Comparison of ENCODE assay signal across 8 cellular contexts in genomic region chr19:48203794-48204628, GRCh38. TPM values are rescaled to one million over a fixed set of nuclear protein-coding genes. Genes with fewer than 3 reads are reported as not detected.
DNase-seq lines count a peak whose midpoint lies in the region; ATAC-seq lines count a peak whose summit lies in the region.

No MANE protein-coding gene starts in this region.

- H3K4me1 ChIP-seq in mucosa of stomach (ENCODE audit: control insufficient read depth, insufficient read depth, low read length) = peaks cover 6% of the 10 kb centered on the region

- H3K4me3 ChIP-seq in Jurkat, Clone E6-1 (ENCODE audit: low read length) = peak overlapping the region; percentile 86
- H3K4me3 ChIP-seq in mucosa of stomach (ENCODE audit: low read length) = peak overlapping the region; percentile 98

- DNase-seq in DMS153 (lab: John Stamatoyannopoulos, UW) (peak; percentile 99), OCI-M2 (lab: John Stamatoyannopoulos, UW; ENCODE audit: unreplicated experiment) (peak; percentile 83)
- DNase-seq in Jurkat, Clone E6-1 (ENCODE audit: low read depth, low spot score) = peak; percentile 94
- peak; percentile 85 for DNase-seq in activated T-cell treated with anti-CD3 and anti-CD28 coated beads, Interleukin-2, amount 50 U/mL, for 1 hour
- DNase-seq in stimulated activated CD8-positive, alpha-beta memory T cell treated with anti-CD3 and anti-CD28 coated beads, Interleukin-4, amount 100 ng/mL, for 48 hours = peak; percentile 93

- H3K36me3 ChIP-seq in mucosa of stomach (ENCODE audit: control insufficient read depth, insufficient read depth, low read length) = no peaks in the 10 kb centered on the region

- peak; percentile 91 for ATAC-seq in GM21619 (IDR thresholded peaks at IDR 0.05; ENCODE audit: unreplicated experiment)
- ATAC-seq in esophagus mucosa = peak; percentile 99

- H3K27me3 ChIP-seq in mucosa of stomach (ENCODE audit: control insufficient read depth, insufficient read depth, low read length) = no peaks in the 10 kb centered on the region

- no peaks in the 10 kb centered on the region for H3K9me3 ChIP-seq in mucosa of stomach (ENCODE audit: control insufficient read depth, low read length)

- peak overlapping the region; percentile 81 for H3K9ac ChIP-seq in mucosa of stomach (ENCODE audit: low read length)

RNA-seq across cellular contexts. Expression of gene ZSWIM9, which starts 33.5 kb away (rescaled TPM):
- polyA plus RNA-seq in Jurkat, Clone E6-1 (2012; ENCODE audit: insufficient read depth, insufficient read length) = 9.0 TPM
- total RNA-seq in esophagus mucosa = 2.4 TPM

RNA-seq across cellular contexts. Expression of gene LIG1, which starts 33.9 kb away (rescaled TPM):
- polyA plus RNA-seq in Jurkat, Clone E6-1 (2012; ENCODE audit: insufficient read depth, insufficient read length) = 227 TPM
- 25.2 TPM for total RNA-seq in esophagus mucosa

RNA-seq across cellular contexts. Expression of gene CARD8, which starts 51.7 kb away (rescaled TPM):
- polyA plus RNA-seq in Jurkat, Clone E6-1 (2012; ENCODE audit: insufficient read depth, insufficient read length) = 34.1 TPM
- total RNA-seq in esophagus mucosa = 11.6 TPM

Comparison
In these comparisons a context has a peak if more than half of its experiments do, and no peak if none do; other contexts are left out.
1. Peak in every context shown above with its lines: DNase-seq, ATAC-seq and H3K4me3 ChIP-seq.